Comparison of ENCODE assay signal across 33 cellular contexts in genomic region chr3:65907232-65908130, GRCh38.
DNase-seq lines count a peak whose midpoint lies in the region; FAIRE-seq and TF ChIP-seq lines count a peak whose summit lies in the region.
"Had no signal": no experiment of that assay in that cellular context is flagged by ENCODE, and none has a peak within 500 bp of the region (broad histone marks: within the 10 kb centered on the region; RNA-seq: fewer than 3 reads in every experiment).

No MANE protein-coding gene starts in this region.

- H3K4me1 ChIP-seq in endodermal cell (ENCODE audit: control insufficient read depth, insufficient read depth, low read length): peaks cover 2% of the 10 kb centered on the region
- peaks cover 7% of the 10 kb centered on the region for H3K4me1 ChIP-seq in mesendoderm (ENCODE audit: control insufficient read depth, low read depth, low read length)
- H3K4me1 ChIP-seq: BE2C, breast epithelium had no signal

- TF ChIP-seq POLR2A in GM12892 (IDR thresholded peaks at IDR 0.05; ENCODE audit: low read depth, low read length): no peak

- FAIRE-seq in GM12892 (lab: Jason Lieb, UNC): peak; percentile 74
- FAIRE-seq: colon, GM12891, kidney, RCC 7860 had no signal

- no peak overlapping the region for H2BK120ac ChIP-seq in mesendoderm (ENCODE audit: low read depth, low read length)

- H3K18ac ChIP-seq in mesendoderm (ENCODE audit: low read length): no peak overlapping the region

- no peaks in the 10 kb centered on the region for H3K79me1 ChIP-seq in mesendoderm (ENCODE audit: low read length)

- H3K27ac ChIP-seq in endodermal cell (ENCODE audit: low read depth, low read length): no peak overlapping the region
- no peak overlapping the region for H3K27ac ChIP-seq in mesendoderm (ENCODE audit: low read depth, low read length)
- H3K27ac ChIP-seq: breast epithelium, epithelial cell of prostate, GM23248, lower lobe of right lung, transverse colon had no signal

- no peak overlapping the region for H2AK5ac ChIP-seq in mesendoderm (ENCODE audit: low read length)

- WGBS in endodermal cell (ENCODE audit: insufficient coverage in 1 of 2, insufficient read length in 1 of 2), 2 experiments: 67 to 70% methylated on average over 8 to 9 of the region's 9 CpGs
- no CpG with 5 or more reads among the region's 9 CpGs for WGBS in mesendoderm (ENCODE audit: extremely low coverage, insufficient coverage, low lambda C conversion rate)

- peak overlapping the region; percentile 17 for H3K56ac ChIP-seq in mesendoderm (ENCODE audit: low read length)

- no peaks in the 10 kb centered on the region for H3K9me3 Mint-ChIP-seq in endodermal cell
- peaks cover 0 to 9% (median under 1%) of the 10 kb centered on the region in 6 donors for H3K9me3 Mint-ChIP-seq in immature natural killer cell

- no peaks in the 10 kb centered on the region for H3K36me3 Mint-ChIP-seq in endodermal cell (ENCODE audit: low read depth)
- H3K36me3 Mint-ChIP-seq in immature natural killer cell: no peaks in the 10 kb centered on the region
- H3K36me3 Mint-ChIP-seq: activated naive CD8-positive, alpha-beta T cell; CD8-positive, alpha-beta T cell; IgD-negative memory B cell had no signal

- H3K36me3 ChIP-seq in endodermal cell (ENCODE audit: control insufficient read depth, insufficient read depth, low read length) (no peaks in the 10 kb centered on the region), mesendoderm (ENCODE audit: control insufficient read depth, insufficient read depth, low read length) (no peaks in the 10 kb centered on the region)
- H3K36me3 ChIP-seq: BE2C, breast epithelium, lower lobe of right lung, transverse colon had no signal

- H3K27ac Mint-ChIP-seq in endodermal cell (peak overlapping the region; percentile 37), immature natural killer cell (no peak overlapping the region)
- H3K27ac Mint-ChIP-seq: activated naive CD8-positive, alpha-beta T cell; CD8-positive, alpha-beta T cell; IgD-negative memory B cell; naive thymus-derived CD4-positive, alpha-beta T cell; progenitor cell of endocrine pancreas had no signal

- H3K9me3 ChIP-seq in endodermal cell (ENCODE audit: control insufficient read depth, low read length): no peaks in the 10 kb centered on the region
- H3K9me3 ChIP-seq: BE2C, breast epithelium, lower lobe of right lung, transverse colon had no signal

- H3K23ac ChIP-seq in mesendoderm (ENCODE audit: low read length): no peak overlapping the region

- no peaks in the 10 kb centered on the region for H3K27me3 Mint-ChIP-seq in endodermal cell (ENCODE audit: insufficient read depth)
- no peaks in the 10 kb centered on the region for H3K27me3 Mint-ChIP-seq in immature natural killer cell (ENCODE audit: low read depth in 3 of 3)
- H3K27me3 Mint-ChIP-seq: IgD-negative memory B cell, progenitor cell of endocrine pancreas had no signal

- no peak overlapping the region for H3K4me3 Mint-ChIP-seq in endodermal cell
- no peak overlapping the region for H3K4me3 Mint-ChIP-seq in immature natural killer cell
- H3K4me3 Mint-ChIP-seq: activated naive CD8-positive, alpha-beta T cell; CD8-positive, alpha-beta T cell; IgD-negative memory B cell; naive thymus-derived CD4-positive, alpha-beta T cell had no signal

- H3K4me3 ChIP-seq in endodermal cell (ENCODE audit: low read length) (no peak overlapping the region), mesendoderm (ENCODE audit: low read length) (no peak overlapping the region)
- H3K4me3 ChIP-seq: breast epithelium, GM23248, lower lobe of right lung, transverse colon had no signal

- H2BK5ac ChIP-seq in mesendoderm (ENCODE audit: low read length): no peak overlapping the region

- peaks cover 7% of the 10 kb centered on the region for H3K79me2 ChIP-seq in mesendoderm (ENCODE audit: control insufficient read depth, insufficient read depth, low read length)

- H2BK15ac ChIP-seq in mesendoderm (replicated peaks; ENCODE audit: low read depth): no peak overlapping the region

- no peak for DNase-seq in GM12892 (ENCODE audit: insufficient read length)
- peak; percentile 38 for DNase-seq in NCI-H82 treated with DMSO at 0.1 percent for 48 hours (lab: John Stamatoyannopoulos, UW; ENCODE audit: unreplicated experiment)
- peak; percentile 59 for DNase-seq in endodermal cell
- peak; percentile 83 for DNase-seq in mesendoderm
- no peak for DNase-seq in activated CD8-positive, alpha-beta memory T cell treated with anti-CD3 and anti-CD28 coated beads for 24 hours
- DNase-seq in LoVo (ENCODE audit: low spot score): no peak
- DNase-seq in immature natural killer cell: no peak
- DNase-seq in hippocampal formation (lab: John Stamatoyannopoulos, UW): no peak
- DNase-seq: activated CD4-positive, alpha-beta T cell treated with anti-CD3 and anti-CD28 coated beads for 4 hours; anterior cingulate cortex; BE2C; CD8-positive, alpha-beta T cell; DMS 273 treated with DMSO at 0.1 percent for 48 hours; EL; GM23248; kidney; lower lobe of right lung; naive thymus-derived CD4-positive, alpha-beta T cell; NCI-H1092 treated with DMSO at 0.1 percent for 48 hours; NCI-H187 treated with DMSO at 0.1 percent for 48 hours; NCI-H524 treated with DMSO at 0.1 percent for 48 hours; nucleus accumbens; SIG-M5; stimulated activated CD4-positive, alpha-beta T cell treated with anti-CD3 and anti-CD28 coated beads, Interleukin-4, amount 100 ng/mL, for 24 hours; transverse colon had no signal

- peak; percentile 57 for TF ChIP-seq CTCF in endodermal cell (conservative IDR thresholded peaks at IDR 0.05)

- H4K5ac ChIP-seq in mesendoderm (ENCODE audit: low read length): no peak overlapping the region

- no peaks in the 10 kb centered on the region for H3K27me3 ChIP-seq in endodermal cell (ENCODE audit: control insufficient read depth, insufficient read depth, low read length, poor library complexity, severe bottlenecking)
- H3K27me3 ChIP-seq in mesendoderm (ENCODE audit: insufficient read depth, low read length, poor library complexity): no peaks in the 10 kb centered on the region
- H3K27me3 ChIP-seq: BE2C, breast epithelium, transverse colon had no signal

- no peak overlapping the region for H3K4me2 ChIP-seq in mesendoderm (ENCODE audit: low read length)

- H3K9ac ChIP-seq in endodermal cell (ENCODE audit: extremely low read depth, low read length, poor library complexity, severe bottlenecking) (no peak overlapping the region), mesendoderm (ENCODE audit: low read length) (no peak overlapping the region)
- H3K9ac ChIP-seq: GM23248 had no signal

- no peak overlapping the region for H4K8ac ChIP-seq in mesendoderm (ENCODE audit: low read depth, low read length)

- peak overlapping the region; percentile 55 for H3K4ac ChIP-seq in mesendoderm (ENCODE audit: low read depth, low read length)

- peaks cover 33% of the 10 kb centered on the region for H3K4me1 Mint-ChIP-seq in endodermal cell
- H3K4me1 Mint-ChIP-seq in immature natural killer cell: no peaks in the 10 kb centered on the region
- H3K4me1 Mint-ChIP-seq: IgD-negative memory B cell; naive thymus-derived CD4-positive, alpha-beta T cell had no signal

Comparison
In these comparisons a context has a peak if more than half of its experiments do, and no peak if none do; other contexts are left out.
1. DNase-seq: peak in NCI-H82 treated with DMSO at 0.1 percent for 48 hours (single experiment), endodermal cell (single experiment) and mesendoderm (single experiment); none in GM12892 (single experiment), activated CD8-positive, alpha-beta memory T cell treated with anti-CD3 and anti-CD28 coated beads for 24 hours (single experiment), LoVo (single experiment), immature natural killer cell (0 of 3) and hippocampal formation (0 of 2).